ENCODE assay signal across 8 cellular contexts in genomic region chr6:30617565-30618269, GRCh38. TPM values are rescaled to one million over a fixed set of nuclear protein-coding genes. Genes with fewer than 3 reads are reported as not detected.
DNase-seq lines count a peak whose midpoint lies in the region; ATAC-seq and TF ChIP-seq lines count a peak whose summit lies in the region.

MRPS18B (plus strand) TSS chr6:30617840; CDS start chr6:30617866, 26 bp downstream.

- peak; percentile 99 for DNase-seq in DMS114 treated with DMSO at 0.1 percent for 48 hours (lab: John Stamatoyannopoulos, UW; ENCODE audit: unreplicated experiment)
- peak; percentile 98 for DNase-seq in Jurkat, Clone E6-1 (ENCODE audit: low read depth, low spot score)
- DNase-seq in activated T-cell treated with anti-CD3 and anti-CD28 coated beads, Interleukin-2, amount 50 U/mL, for 24 hours, result peak; percentile 94
- DNase-seq in stimulated activated CD8-positive, alpha-beta memory T cell treated with anti-CD3 and anti-CD28 coated beads, Interleukin-7, amount 100 ng/mL, for 24 hours (ENCODE audit: low read depth), result peak; percentile 92

- H3K27me3 Mint-ChIP-seq in activated T-cell treated with anti-CD3 and anti-CD28 coated beads, Interleukin-2, amount 50 U/mL, for 24 hours, result no peaks in the 10 kb centered on the region

- peaks cover 44% of the 10 kb centered on the region for H3K4me1 Mint-ChIP-seq in activated T-cell treated with anti-CD3 and anti-CD28 coated beads, Interleukin-2, amount 50 U/mL, for 24 hours (ENCODE audit: low read depth)

- H3K9me3 Mint-ChIP-seq in activated T-cell treated with anti-CD3 and anti-CD28 coated beads, Interleukin-2, amount 50 U/mL, for 24 hours, result no peaks in the 10 kb centered on the region

- no peaks in the 10 kb centered on the region for H3K9me3 ChIP-seq in muscle layer of colon (ENCODE audit: low read length)

- peak within 1 kb of the TSS; percentile 96 for H3K4me3 ChIP-seq in Jurkat, Clone E6-1 (ENCODE audit: low read length)
- peak within 1 kb of the TSS; percentile 76 to 96 for H3K4me3 ChIP-seq in muscle layer of colon (ENCODE audit: low read depth in 1 of 2, low read length in 2 of 2)

- peak within 1 kb of the TSS; percentile 93 for H3K4me3 Mint-ChIP-seq in activated T-cell treated with anti-CD3 and anti-CD28 coated beads, Interleukin-2, amount 50 U/mL, for 24 hours

- ATAC-seq in GM21619 (IDR thresholded peaks at IDR 0.05; ENCODE audit: unreplicated experiment), result peak; percentile 61
- ATAC-seq in esophagus mucosa, result peak; percentile 87

- peaks cover 92% of the 10 kb centered on the region for H3K36me3 Mint-ChIP-seq in activated T-cell treated with anti-CD3 and anti-CD28 coated beads, Interleukin-2, amount 50 U/mL, for 24 hours (ENCODE audit: low read depth)

- peak within 1 kb of the TSS; percentile 100 for H3K9ac ChIP-seq in muscle layer of colon (ENCODE audit: low read length)

- H3K36me3 ChIP-seq in muscle layer of colon (ENCODE audit: insufficient read depth, low read length), result peaks cover 40% of the 10 kb centered on the region

- H3K27ac ChIP-seq in muscle layer of colon (ENCODE audit: low read depth, low read length), result peak within 1 kb of the TSS; percentile 90

- H3K27ac Mint-ChIP-seq in activated T-cell treated with anti-CD3 and anti-CD28 coated beads, Interleukin-2, amount 50 U/mL, for 24 hours, result peak within 1 kb of the TSS; percentile 99

- H3K4me1 ChIP-seq in muscle layer of colon (ENCODE audit: insufficient read depth, low read length), result peaks cover 26% of the 10 kb centered on the region

- H3K27me3 ChIP-seq in muscle layer of colon (ENCODE audit: control insufficient read depth in 1 of 2, insufficient read depth in 2 of 2, low read length in 2 of 2), result no peaks in the 10 kb centered on the region

TF ChIP-seq in PFSK-1, 5 proteins besides CTCF, POLR2A, EP300 and RAD21:
- peak; percentile 26 for TF ChIP-seq FOXP2 (optimal IDR thresholded peaks at IDR 0.05; ENCODE audit: borderline replicate concordance, extremely low read depth, extremely low read length, insufficient read depth)
- peak; percentile 98 for TF ChIP-seq TAF1 (IDR thresholded peaks at IDR 0.05; ENCODE audit: borderline replicate concordance, insufficient read depth, low read length)
- TF ChIP-seq REST (IDR thresholded peaks at IDR 0.05; ENCODE audit: insufficient read depth in 1 of 2, low read depth in 2 of 2, low read length in 2 of 2), result peak; percentile 26 to 54; a peak in 2 of 4 replicates
- peak; percentile 81 for TF ChIP-seq POLR2AphosphoS5 (IDR thresholded peaks at IDR 0.05; ENCODE audit: low read depth, low read length)
- 0 out of 2 replicates have a peak, but pooled peaks have one; percentile 79 for TF ChIP-seq SIN3A (IDR thresholded peaks at IDR 0.05; ENCODE audit: borderline replicate concordance, insufficient read depth, low read length)

RNA-seq across cellular contexts. Expression of gene MRPS18B, which starts in this region (rescaled TPM):
- polyA plus RNA-seq in Jurkat, Clone E6-1 (2012; ENCODE audit: insufficient read depth, insufficient read length), result 101 TPM
- polyA plus RNA-seq in PFSK-1 (2012; ENCODE audit: insufficient read length, low read depth), result 140 TPM
- 48.2 TPM for total RNA-seq in esophagus mucosa

Comparison
In these comparisons a context has a peak if more than half of its experiments do, and no peak if none do; other contexts are left out.
1. Peak in every context shown above with its lines: DNase-seq, ATAC-seq, H3K4me3 ChIP-seq and H3K27ac ChIP-seq.